In genomic region chr11:3014314-3014938, GRCh38 we compare ENCODE assay signal across 10 cellular contexts. TPM values are rescaled to one million over a fixed set of nuclear protein-coding genes. Genes with fewer than 3 reads are reported as not detected.
DNase-seq lines count a peak whose midpoint lies in the region; ATAC-seq and TF ChIP-seq lines count a peak whose summit lies in the region.
"Had no signal": no experiment of that assay in that cellular context is flagged by ENCODE, and none has a peak within 500 bp of the region (broad histone marks: within the 10 kb centered on the region; RNA-seq: fewer than 3 reads in every experiment).

No MANE protein-coding gene starts in this region.

- POLR2A ChIA-PET in activated CD8-positive, alpha-beta T cell treated with anti-CD3 and anti-CD28 coated beads for 36 hours (lab: Charles Lee), result interaction anchor here (0.7 to 4.7 kb wide), 12 partner anchors 8 to 119 kb away, joined by 3 to 79 read pairs (median 4); partner anchors contain the start of genes CARS1 and NAP1L4

- DNase-seq in Jurkat, Clone E6-1 (ENCODE audit: low read depth, low spot score), result peak; percentile 92
- DNase-seq in activated CD8-positive, alpha-beta T cell treated with anti-CD3 and anti-CD28 coated beads for 36 hours, result peak; percentile 92
- DNase-seq in brain pericyte (ENCODE audit: low read depth, low spot score) (peak; percentile 84), SIG-M5 (lab: John Stamatoyannopoulos, UW) (no peak), type B pancreatic cell (ENCODE audit: extremely low spot score, unreplicated experiment) (no peak), hepatocyte (ENCODE audit: low spot score) (no peak)
- peak; percentile 23 to 39 for DNase-seq in stimulated activated CD4-positive, alpha-beta T cell treated with anti-CD3 and anti-CD28 coated beads, Interleukin-4, amount 100 ng/mL, for 48 hours (ENCODE audit: low read depth in 2 of 2)
- DNase-seq: NCI-H2171 had no signal

- H3K36me3 ChIP-seq in hepatocyte (replicated peaks; ENCODE audit: insufficient read depth, low read depth), result no peaks in the 10 kb centered on the region

- H3K36me3 Mint-ChIP-seq in activated CD8-positive, alpha-beta T cell treated with anti-CD3 and anti-CD28 coated beads for 36 hours (ENCODE audit: low read depth), result peaks cover 65% of the 10 kb centered on the region
- no peaks in the 10 kb centered on the region for H3K36me3 Mint-ChIP-seq in type B pancreatic cell

- H3K4me1 Mint-ChIP-seq in activated CD8-positive, alpha-beta T cell treated with anti-CD3 and anti-CD28 coated beads for 36 hours (ENCODE audit: low read depth), result peaks cover 70% of the 10 kb centered on the region
- no peaks in the 10 kb centered on the region for H3K4me1 Mint-ChIP-seq in type B pancreatic cell (ENCODE audit: unreplicated experiment)

- peak overlapping the region; percentile 31 for H3K4me3 Mint-ChIP-seq in activated CD8-positive, alpha-beta T cell treated with anti-CD3 and anti-CD28 coated beads for 36 hours
- no peak overlapping the region for H3K4me3 Mint-ChIP-seq in type B pancreatic cell

- no peaks in the 10 kb centered on the region for H3K79me2 ChIP-seq in hepatocyte
- H3K79me2 ChIP-seq: parathyroid adenoma had no signal

- no peaks in the 10 kb centered on the region for H3K27me3 Mint-ChIP-seq in activated CD8-positive, alpha-beta T cell treated with anti-CD3 and anti-CD28 coated beads for 36 hours
- H3K27me3 Mint-ChIP-seq in type B pancreatic cell, result no peaks in the 10 kb centered on the region

- no peak overlapping the region for H3K4me2 ChIP-seq in hepatocyte

- H3K4me3 ChIP-seq in Jurkat, Clone E6-1 (ENCODE audit: low read length), result peak overlapping the region; percentile 13; the same call in 1 of the 2 replicates
- no peak overlapping the region for H3K4me3 ChIP-seq in hepatocyte

- 92% methylated on average over 13 of the region's 13 CpGs for WGBS in hepatocyte (ENCODE audit: low lambda C conversion rate, missing lambda C conversion rate)

- no peaks in the 10 kb centered on the region for H4K20me1 ChIP-seq in hepatocyte (ENCODE audit: insufficient read depth, poor library complexity, severe bottlenecking)

- H3K27ac Mint-ChIP-seq in activated CD8-positive, alpha-beta T cell treated with anti-CD3 and anti-CD28 coated beads for 36 hours, result peak overlapping the region; percentile 91
- no peak overlapping the region for H3K27ac Mint-ChIP-seq in type B pancreatic cell

- intact Hi-C loops in activated CD8-positive, alpha-beta T cell treated with anti-CD3 and anti-CD28 coated beads for 36 hours (cut with micrococcal nuclease), result loop anchor here (2.0 kb wide), 1 partner anchor 26 kb away; no protein-coding TSS in a partner anchor

- TF ChIP-seq CTCF in activated CD8-positive, alpha-beta T cell treated with anti-CD3 and anti-CD28 coated beads for 36 hours (IDR thresholded peaks at IDR 0.05), result no peak
- TF ChIP-seq CTCF in type B pancreatic cell (conservative IDR thresholded peaks at IDR 0.05), result no peak
- TF ChIP-seq CTCF in hepatocyte (IDR thresholded peaks at IDR 0.05; ENCODE audit: poor library complexity), result no peak

- no peak overlapping the region for H2AFZ ChIP-seq in hepatocyte
- H2AFZ ChIP-seq: parathyroid adenoma had no signal

- H3K27ac ChIP-seq in hepatocyte, result no peak overlapping the region
- H3K27ac ChIP-seq: parathyroid adenoma had no signal

- H3K27me3 ChIP-seq in hepatocyte, result no peaks in the 10 kb centered on the region

- ATAC-seq in activated CD8-positive, alpha-beta T cell treated with anti-CD3 and anti-CD28 coated beads for 36 hours, result peak; percentile 79
- ATAC-seq in HG03469 (IDR thresholded peaks at IDR 0.05; ENCODE audit: unreplicated experiment), result no peak

- no peaks in the 10 kb centered on the region for H3K9me3 Mint-ChIP-seq in activated CD8-positive, alpha-beta T cell treated with anti-CD3 and anti-CD28 coated beads for 36 hours
- no peaks in the 10 kb centered on the region for H3K9me3 Mint-ChIP-seq in type B pancreatic cell

- no peaks in the 10 kb centered on the region for H3K9me2 ChIP-seq in hepatocyte (replicated peaks; ENCODE audit: insufficient read depth)

- H3K4me1 ChIP-seq in hepatocyte (ENCODE audit: insufficient read depth), result no peaks in the 10 kb centered on the region
- H3K4me1 ChIP-seq: parathyroid adenoma had no signal

- H3K9me3 ChIP-seq in hepatocyte (ENCODE audit: low read depth), result no peaks in the 10 kb centered on the region

- CTCF ChIA-PET in activated CD8-positive, alpha-beta T cell treated with anti-CD3 and anti-CD28 coated beads for 36 hours (lab: Charles Lee), result interaction anchor here (0.9 to 4.6 kb wide), 14 partner anchors 9 to 481 kb away, joined by 3 to 27 read pairs (median 4); partner anchors contain the start of gene NAP1L4

RNA-seq across cellular contexts. Expression of gene NAP1L4, which starts 22.3 kb away (rescaled TPM):
- polyA plus RNA-seq in Jurkat, Clone E6-1 (2012; ENCODE audit: insufficient read depth, insufficient read length), result 185 TPM
- 100 to 1,000 TPM; 212 to 223 TPM for total RNA-seq in activated CD8-positive, alpha-beta T cell treated with anti-CD3 and anti-CD28 coated beads for 36 hours
- 137 and 172 TPM in 2 replicates for total RNA-seq in type B pancreatic cell (ENCODE audit: low replicate concordance)
- total RNA-seq in hepatocyte, result 75.7 and 79.0 TPM in 2 replicates
- 101 and 118 TPM in 2 replicates for polyA plus RNA-seq in hepatocyte

RNA-seq across cellular contexts. Expression of gene CARS1, which starts 42.8 kb away (rescaled TPM):
- polyA plus RNA-seq in Jurkat, Clone E6-1 (2012; ENCODE audit: insufficient read depth, insufficient read length), result 65.6 TPM
- total RNA-seq in activated CD8-positive, alpha-beta T cell treated with anti-CD3 and anti-CD28 coated beads for 36 hours, result 10 to 100 TPM; 82.7 to 88.2 TPM
- 38.9 and 47.8 TPM in 2 replicates for total RNA-seq in type B pancreatic cell (ENCODE audit: low replicate concordance)
- 35.5 and 44.1 TPM in 2 replicates for total RNA-seq in hepatocyte
- 41.8 and 42.0 TPM in 2 replicates for polyA plus RNA-seq in hepatocyte

Comparison
In these comparisons a context has a peak if more than half of its experiments do, and no peak if none do; other contexts are left out.
1. DNase-seq: peak in Jurkat, Clone E6-1 (single experiment), activated CD8-positive, alpha-beta T cell treated with anti-CD3 and anti-CD28 coated beads for 36 hours (single experiment), brain pericyte (single experiment) and stimulated activated CD4-positive, alpha-beta T cell treated with anti-CD3 and anti-CD28 coated beads, Interleukin-4, amount 100 ng/mL, for 48 hours (2 of 2); none in SIG-M5 (single experiment), type B pancreatic cell (single experiment) and hepatocyte (single experiment).